In the genomic region with DNA sequence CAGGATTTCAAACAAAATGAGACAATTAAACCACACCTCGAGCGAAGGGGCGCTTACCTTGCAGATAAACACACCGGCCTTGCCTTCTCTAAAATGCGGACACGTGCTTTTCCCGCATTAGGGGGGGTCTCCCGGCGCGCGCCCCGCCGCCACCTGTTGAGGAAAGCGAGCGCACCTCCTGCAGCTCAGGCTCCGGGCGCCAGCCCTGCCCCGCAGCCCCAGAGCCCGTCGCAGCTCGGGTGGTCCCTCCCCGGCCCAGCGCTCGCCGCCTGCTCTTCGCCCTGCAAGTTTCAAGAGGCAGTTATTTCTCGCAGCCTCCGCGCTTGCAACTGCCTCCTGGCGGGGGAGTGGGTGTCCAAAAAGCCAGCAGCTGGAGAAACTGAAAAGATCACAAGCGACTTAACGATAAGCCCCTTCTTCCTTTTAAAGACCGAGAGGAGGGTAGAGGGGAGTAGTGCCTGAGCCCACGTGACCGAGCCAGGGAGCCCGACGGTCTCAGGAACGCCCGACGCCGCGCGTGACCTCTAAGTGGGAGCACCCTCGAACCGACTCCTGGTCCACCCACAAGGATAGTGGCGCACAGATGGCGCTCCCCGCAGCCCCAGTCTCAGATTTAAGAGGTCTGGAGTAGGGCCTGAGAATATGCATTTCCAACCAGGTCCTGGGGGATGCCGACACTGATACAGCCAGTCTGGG, we compare ENCODE assay signal across 8 cellular contexts. TPM values are rescaled to one million over a fixed set of nuclear protein-coding genes. Genes with fewer than 3 reads are reported as not detected.
A peak's percentile ranks its signal among the peaks of the same experiment; 100 is the strongest.
DNase-seq lines count a peak whose midpoint lies in the region; ATAC-seq and TF ChIP-seq lines count a peak whose summit lies in the region.

A gene (minus strand): TSS at position 396 of the 696 bp plus-strand sequence. CDS start 11,386 bp downstream, outside the sequence.

- H3F3A ChIP-seq in OCI-LY1 (ENCODE audit: insufficient read depth, low read length) = no peaks in the 10 kb centered on the region

- in situ Hi-C loops in GM13977 (cut with MboI; ENCODE audit: low pct_unique_long_range_greater_than_20kb, low sequenced_read_pairs, unreplicated experiment) = no loop called here

- H3K9me3 ChIP-seq in OCI-LY1 (ENCODE audit: low read length) (no peaks in the 10 kb centered on the region), ascending aorta (no peaks in the 10 kb centered on the region), iPS-18a (ENCODE audit: control insufficient read depth, low read depth, low read length) (no peaks in the 10 kb centered on the region), spleen (no peaks in the 10 kb centered on the region)

- H3K4me1 ChIP-seq in OCI-LY1 (ENCODE audit: insufficient read depth, low read length, severe bottlenecking) (peaks cover 30% of the 10 kb centered on the region), ascending aorta (peaks cover 6 to 11% of the 10 kb centered on the region in 2 donors), iPS-18a (ENCODE audit: control insufficient read depth, low read depth, low read length) (peaks cover 7% of the 10 kb centered on the region), spleen (peaks cover 3 to 36% (median 21%) of the 10 kb centered on the region in 6 donors)

- no peaks in the 10 kb centered on the region for H3K9me2 ChIP-seq in OCI-LY1 (ENCODE audit: low read depth, low read length)

- H3K4me2 ChIP-seq in OCI-LY1 (ENCODE audit: low read length) = peak within 1 kb of the TSS; percentile 91

- peak; percentile 15 for TF ChIP-seq CTCF in GM13977 (IDR thresholded peaks at IDR 0.05; ENCODE audit: extremely low read depth, insufficient read depth, missing control alignments)
- TF ChIP-seq CTCF in OCI-LY1 (IDR thresholded peaks at IDR 0.05; ENCODE audit: low read length) = peak; percentile 57
- peak in 1 of 3 experiments; percentile 6 for TF ChIP-seq CTCF in ascending aorta (IDR thresholded peaks at IDR 0.05)
- peak in 1 of 11 experiments; percentile 8 for TF ChIP-seq CTCF in spleen (IDR thresholded peaks at IDR 0.05 in 8 of 11, conservative IDR thresholded peaks at IDR 0.05 in 3 of 11)

- no peak for TF ChIP-seq POLR2A in spleen (IDR thresholded peaks at IDR 0.05)

- peak within 1 kb of the TSS; percentile 78 for H3K27ac ChIP-seq in OCI-LY1 (ENCODE audit: low read depth, low read length, poor library complexity, severe bottlenecking)
- H3K27ac ChIP-seq in ascending aorta = no peak within 1 kb of the TSS
- H3K27ac ChIP-seq in iPS-18a (ENCODE audit: low read length) = no peak within 1 kb of the TSS
- peak within 1 kb of the TSS in 7 of 8 donors; percentile 11 to 70 (median 47) for H3K27ac ChIP-seq in spleen

- H3K9ac ChIP-seq in OCI-LY1 (ENCODE audit: low read length) (peak within 1 kb of the TSS; percentile 78), iPS-18a (ENCODE audit: low read length) (peak within 1 kb of the TSS; percentile 32)

- no peaks in the 10 kb centered on the region for H3K27me3 ChIP-seq in OCI-LY1 (ENCODE audit: insufficient read depth, low read length)
- peaks cover 10% of the 10 kb centered on the region for H3K27me3 ChIP-seq in ascending aorta
- peaks cover 32% of the 10 kb centered on the region for H3K27me3 ChIP-seq in iPS-18a (ENCODE audit: control insufficient read depth, insufficient read depth, low read length)
- H3K27me3 ChIP-seq in spleen (replicated peaks in 1 of 7) = peaks cover 0 to 30% (median 8%) of the 10 kb centered on the region in 7 donors

- DNase-seq in 8988T (peak; percentile 29), GM13977 (ENCODE audit: low spot score) (peak; percentile 71), ascending aorta (ENCODE audit: low spot score in 2 of 2) (no peak), spleen (peak; percentile 84), inferior parietal cortex (ENCODE audit: extremely low spot score) (no peak)

- no peak within 1 kb of the TSS for H2AFZ ChIP-seq in OCI-LY1 (ENCODE audit: low read length)

- H4K20me1 ChIP-seq in OCI-LY1 (ENCODE audit: insufficient read depth, low read length) = no peaks in the 10 kb centered on the region

- WGBS in spleen, 5 donors = 1 to 2% (median 1%) methylated on average over 21 to 49 of the region's 49 CpGs

- ATAC-seq in HG02852 (IDR thresholded peaks at IDR 0.05; ENCODE audit: unreplicated experiment) = peak; percentile 39

- peaks cover 40% of the 10 kb centered on the region for H3K79me2 ChIP-seq in OCI-LY1 (ENCODE audit: insufficient read depth, low read length)

- intact Hi-C loops in ascending aorta (cut with DNase I) (no loop called here), spleen (cut with DNase I; ENCODE audit: low total_unique reads) (loop anchor here (10.0 kb wide), 1 partner anchor 119 kb away; no protein-coding TSS in a partner anchor)

- H3K4me3 ChIP-seq in OCI-LY1 (ENCODE audit: low read depth, low read length, poor library complexity, severe bottlenecking) (peak within 1 kb of the TSS; percentile 76), ascending aorta (peak within 1 kb of the TSS; percentile 38 to 64), iPS-18a (ENCODE audit: low read length) (peak within 1 kb of the TSS; percentile 58), spleen (peak within 1 kb of the TSS; percentile 42 to 76 (median 50))

- H3K36me3 ChIP-seq in OCI-LY1 (ENCODE audit: insufficient read depth, low read length) (no peaks in the 10 kb centered on the region), ascending aorta (no peaks in the 10 kb centered on the region), iPS-18a (ENCODE audit: control insufficient read depth, low read depth, low read length) (no peaks in the 10 kb centered on the region), spleen (no peaks in the 10 kb centered on the region)

RNA-seq across cellular contexts. Expression of the gene that starts here (rescaled TPM):
- total RNA-seq in ascending aorta (not detected), spleen (1 to 10 TPM; 3.1 to 9.0 (median 5.4) TPM)
- 1 to 10 TPM in 2 of 3 donors, under 1 TPM in 1; 0.93 to 1.4 (median 1.3) TPM for polyA plus RNA-seq in spleen

Comparison
In these comparisons a context has a peak if more than half of its experiments do, and no peak if none do; other contexts are left out.
1. DNase-seq: peak in 8988T (single experiment), GM13977 (single experiment) and spleen (single experiment); none in ascending aorta (0 of 2) and inferior parietal cortex (single experiment).
2. H3K27ac ChIP-seq: peak in OCI-LY1 (single experiment) and spleen (7 of 8); none in ascending aorta (0 of 2) and iPS-18a (single experiment).
3. Peak in every context shown above with its lines, with median percentiles within 50 percentile points of each other: H3K4me3 ChIP-seq.